Comparison of ENCODE assay signal across 2 cellular contexts in the genomic region with DNA sequence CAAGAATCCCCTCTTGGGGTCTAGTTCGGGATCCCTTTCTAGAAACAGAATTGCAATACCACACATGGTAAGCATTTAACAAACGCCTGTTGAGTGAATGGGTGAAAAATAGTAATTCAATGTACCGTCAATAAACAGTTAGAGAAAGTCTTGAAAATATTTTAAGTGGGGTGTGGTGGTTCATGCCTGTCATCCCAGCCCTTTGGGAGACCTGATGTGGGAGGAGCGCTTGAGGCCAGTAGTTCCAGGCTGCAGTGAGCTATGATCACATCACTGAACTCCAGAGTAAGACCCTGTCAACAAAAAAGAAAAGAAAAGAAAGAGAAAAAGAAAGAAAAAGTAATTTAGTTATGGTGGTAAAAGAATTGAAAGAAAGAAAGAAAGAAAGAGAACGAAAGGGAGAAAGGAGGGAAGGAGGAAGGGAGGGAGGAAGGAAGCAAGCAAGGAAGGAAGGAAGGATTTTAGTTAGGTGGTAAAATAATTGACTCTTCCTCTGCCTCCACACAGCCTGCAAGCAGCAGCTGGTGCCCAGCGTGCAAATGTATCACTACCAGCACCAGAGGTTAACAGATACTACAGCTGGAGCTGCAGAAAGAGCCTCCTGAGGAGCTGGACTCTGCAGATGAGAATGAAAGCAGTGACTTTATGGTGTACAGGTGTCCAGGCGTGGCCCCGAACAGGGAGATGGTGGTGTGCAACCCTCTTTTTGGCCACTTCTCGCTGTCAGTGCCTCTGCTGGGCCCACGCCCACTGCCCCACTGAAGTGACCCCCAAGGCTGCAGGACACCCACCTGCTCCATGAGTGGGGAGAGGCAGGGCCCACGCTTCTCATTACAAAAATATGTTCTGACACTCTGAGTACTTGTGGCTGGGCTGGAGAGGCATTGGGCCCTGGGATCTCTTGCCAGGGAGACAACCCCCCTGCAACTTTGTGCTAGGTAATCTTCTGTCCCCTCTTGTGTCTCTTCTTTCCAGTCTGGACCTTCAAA.
TF ChIP-seq lines count a peak whose summit lies in the region.

No MANE protein-coding gene starts in this region.

TF ChIP-seq in HEK293, 187 proteins besides CTCF, POLR2A, EP300 and RAD21:
- TF ChIP-seq ZNF76 (tag by site-specific recombination; IDR thresholded peaks at IDR 0.05; ENCODE audit: borderline replicate concordance, low read depth) (no peak), ZNF677 (tag by site-specific recombination; IDR thresholded peaks at IDR 0.05) (no peak), TRIM28 (IDR thresholded peaks at IDR 0.05; ENCODE audit: borderline replicate concordance, low read length) (no peak), PRDM1 (tag by site-specific recombination; IDR thresholded peaks at IDR 0.05) (peak; percentile 39), ZFHX2 (tag by site-specific recombination; conservative IDR thresholded peaks at IDR 0.05) (peak; percentile 71), EGR2 (tag by site-specific recombination; IDR thresholded peaks at IDR 0.05; ENCODE audit: low read depth) (peak; percentile 66), ZNF366 (tag by site-specific recombination; conservative IDR thresholded peaks at IDR 0.05) (peak; percentile 64)

TF ChIP-seq in H1, 55 proteins besides CTCF, POLR2A, EP300 and RAD21:
- TF ChIP-seq KDM1A (IDR thresholded peaks at IDR 0.05; ENCODE audit: borderline replicate concordance, low read length) (no peak), SP4 (IDR thresholded peaks at IDR 0.05; ENCODE audit: low read length) (no peak), TAF1 (IDR thresholded peaks at IDR 0.05; ENCODE audit: low read depth, low read length) (no peak), CBX5 (IDR thresholded peaks at IDR 0.05; ENCODE audit: low read depth, low read length) (no peak), SIX5 (IDR thresholded peaks at IDR 0.05; ENCODE audit: low read depth, low read length) (no peak), CHD1 (IDR thresholded peaks at IDR 0.05; ENCODE audit: low read depth, low read length) (no peak), BRCA1 (IDR thresholded peaks at IDR 0.05; ENCODE audit: low read depth, low read length) (no peak), EZH2 (IDR thresholded peaks at IDR 0.05; ENCODE audit: low read depth, low read length, severe bottlenecking) (no peak), RFX5 (IDR thresholded peaks at IDR 0.05; ENCODE audit: borderline replicate concordance, low read depth, low read length) (no peak), POU5F1 (IDR thresholded peaks at IDR 0.05; ENCODE audit: low read depth, low read length) (no peak), USF2 (IDR thresholded peaks at IDR 0.05; ENCODE audit: low read length) (no peak), TCF12 (IDR thresholded peaks at IDR 0.05; ENCODE audit: low read depth, low read length) (no peak), SIN3A (conservative IDR thresholded peaks at IDR 0.05 in 1 of 2, IDR thresholded peaks at IDR 0.05 in 1 of 2; ENCODE audit: low read depth in 1 of 2, low read length in 2 of 2) (no peak), MAFK (IDR thresholded peaks at IDR 0.05; ENCODE audit: low read depth, low read length) (no peak), SIRT6 (IDR thresholded peaks at IDR 0.05; ENCODE audit: low read length) (no peak), HDAC6 (IDR thresholded peaks at IDR 0.05; ENCODE audit: low read depth, low read length) (no peak)
- TF ChIP-seq, protein P1, sequence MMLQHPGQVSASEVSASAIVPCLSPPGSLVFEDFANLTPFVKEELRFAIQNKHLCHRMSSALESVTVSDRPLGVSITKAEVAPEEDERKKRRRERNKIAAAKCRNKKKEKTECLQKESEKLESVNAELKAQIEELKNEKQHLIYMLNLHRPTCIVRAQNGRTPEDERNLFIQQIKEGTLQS (IDR thresholded peaks at IDR 0.05; ENCODE audit: insufficient read depth, low read depth, low read length) = no peak
